In the genomic region with DNA sequence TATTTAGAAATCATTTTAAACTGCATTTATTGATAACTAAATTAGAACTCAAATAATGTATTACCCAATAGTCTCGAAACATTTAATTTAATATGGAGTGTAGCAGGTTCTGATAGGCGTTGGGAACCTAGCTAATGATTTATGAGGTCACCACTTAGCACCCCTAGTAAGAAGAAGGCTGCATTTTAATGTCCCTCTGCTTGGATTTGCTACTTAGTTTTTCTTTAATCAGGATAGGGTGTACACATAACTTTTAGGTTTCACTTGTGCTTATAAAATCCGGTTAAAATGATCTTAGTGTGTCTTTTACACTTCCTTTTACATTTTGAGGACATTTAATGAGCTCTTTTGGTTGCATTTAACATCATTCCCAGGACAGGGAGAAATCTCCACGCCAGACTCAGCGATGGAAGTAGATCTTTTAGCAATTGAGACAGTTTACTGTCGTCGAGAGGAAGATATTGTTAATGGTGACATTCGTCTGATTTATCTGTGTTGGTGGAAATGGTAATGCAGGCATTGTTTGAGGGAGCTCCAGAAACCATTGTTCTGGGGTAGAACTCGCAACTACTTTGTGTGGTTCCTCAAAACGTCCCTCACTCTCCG, we compare ENCODE assay signal across 10 cellular contexts. TPM values are rescaled to one million over a fixed set of nuclear protein-coding genes. Genes with fewer than 3 reads are reported as not detected.
DNase-seq lines count a peak whose midpoint lies in the region; ATAC-seq and TF ChIP-seq lines count a peak whose summit lies in the region.
"Had no signal": no experiment of that assay in that cellular context is flagged by ENCODE, and none has a peak within 500 bp of the region (broad histone marks: within the 10 kb centered on the region; RNA-seq: fewer than 3 reads in every experiment).

No MANE protein-coding gene starts in this region.

- H3K9me3 Mint-ChIP-seq in immature natural killer cell, result peaks cover 17 to 61% (median 30%) of the 10 kb centered on the region in 6 donors

- H3K79me2 ChIP-seq in GM23248 (ENCODE audit: insufficient read depth), result peaks cover 84% of the 10 kb centered on the region

- in situ Hi-C loops in GM23248 (cut with MboI), result loop anchor here (25.0 kb wide), 1 partner anchor 1422 kb away; no protein-coding TSS in a partner anchor
- in situ Hi-C loops in GM13977 (cut with MboI; ENCODE audit: low pct_unique_long_range_greater_than_20kb, low sequenced_read_pairs, unreplicated experiment), result loop anchor here (25.0 kb wide), 1 partner anchor 872 kb away; no protein-coding TSS in a partner anchor

- TF ChIP-seq CTCF in AG09309 (IDR thresholded peaks at IDR 0.05; ENCODE audit: control insufficient read depth, insufficient read depth, low read depth, low read length, missing control alignments) (no peak), VCaP (conservative IDR thresholded peaks at IDR 0.05) (no peak), GM13977 (IDR thresholded peaks at IDR 0.05; ENCODE audit: extremely low read depth, insufficient read depth, missing control alignments) (no peak)

- peaks cover 41% of the 10 kb centered on the region for H3F3A ChIP-seq in GM23248 (ENCODE audit: insufficient read depth)

- 48 to 51% methylated on average over 11 of the region's 11 CpGs for WGBS in GM23248 (ENCODE audit: low coverage in 1 of 2, low lambda C conversion rate in 2 of 2, missing lambda C conversion rate in 2 of 2), 2 experiments

- H3K27me3 ChIP-seq in GM23248 (replicated peaks; ENCODE audit: insufficient read depth), result peaks cover 9% of the 10 kb centered on the region; the same call in 1 of the 2 replicates

- peaks cover 0 to 7% (median 5%) of the 10 kb centered on the region in 3 donors for H3K36me3 Mint-ChIP-seq in immature natural killer cell

- no peak for DNase-seq in AG09309 (ENCODE audit: low read depth)
- DNase-seq in GM23248, result no peak
- no peak for DNase-seq in immature natural killer cell
- DNase-seq in GM13977 (ENCODE audit: low spot score), result no peak
- DNase-seq in SKM-1 (lab: John Stamatoyannopoulos, UW; ENCODE audit: unreplicated experiment), result no peak
- DNase-seq in DMS53 (lab: John Stamatoyannopoulos, UW), result no peak
- DNase-seq: NCI-H446 treated with DMSO at 0.1 percent for 48 hours had no signal

- H3K4me3 ChIP-seq in AG09309 (ENCODE audit: control insufficient read depth, low read depth, low read length) (peak overlapping the region; percentile 66), GM23248 (peak overlapping the region; percentile 98)
- H3K4me3 ChIP-seq: mucosa of descending colon had no signal

- no peaks in the 10 kb centered on the region for H3K9me3 ChIP-seq in GM23248 (ENCODE audit: low read depth)

- H3K27ac ChIP-seq in GM23248, result peak overlapping the region; percentile 12; the same call in 1 of the 2 replicates
- H3K27ac ChIP-seq in VCaP, result peak overlapping the region; percentile 87

- H3K36me3 ChIP-seq in GM23248 (ENCODE audit: low read depth), result no peaks in the 10 kb centered on the region

- no peaks in the 10 kb centered on the region for H4K20me1 ChIP-seq in GM23248 (ENCODE audit: insufficient read depth)

- H3K9me2 ChIP-seq in GM23248 (ENCODE audit: insufficient read depth), result no peaks in the 10 kb centered on the region

- no peaks in the 10 kb centered on the region; the same call in none of the 2 replicates for H3K4me1 ChIP-seq in GM23248 (ENCODE audit: insufficient read depth)

- peak overlapping the region; percentile 93 for H3K9ac ChIP-seq in GM23248

- peak overlapping the region in 3 of 5 donors; percentile 16 to 58 (median 52) for H3K4me3 Mint-ChIP-seq in immature natural killer cell

- ATAC-seq in HG03460 (IDR thresholded peaks at IDR 0.05; ENCODE audit: unreplicated experiment), result no peak
- ATAC-seq: mucosa of descending colon had no signal

- no peak overlapping the region for H2AFZ ChIP-seq in GM23248

- no peak overlapping the region for H3K27ac Mint-ChIP-seq in immature natural killer cell

- H3K27me3 Mint-ChIP-seq in immature natural killer cell (ENCODE audit: low read depth in 3 of 3), result peaks cover 49 to 66% (median 54%) of the 10 kb centered on the region in 3 donors

- H3K4me1 Mint-ChIP-seq in immature natural killer cell, result peaks cover 34 to 40% of the 10 kb centered on the region in 2 donors

- H3K4me2 ChIP-seq in GM23248 (ENCODE audit: unreplicated experiment), result peak overlapping the region; percentile 89

RNA-seq across cellular contexts. Expression of a gene that starts 5.6 kb away (rescaled TPM):
- 1.9 and 2.5 TPM in 2 replicates for total RNA-seq in GM23248 (2014; rRNA removed; shearing (Covaris generic))
- polyA plus RNA-seq in GM23248 (2016; fragmentation: Nextera tagmentation; extraction: Ambion mirVana), result 7.2 and 8.4 TPM in 2 replicates
- not detected for polyA plus RNA-seq in immature natural killer cell
